In genomic region chr19:42422576-42423461, GRCh38 we compare ENCODE assay signal across 1 cellular context.
A peak's percentile ranks its signal among the peaks of the same experiment; 100 is the strongest.
TF ChIP-seq lines count a peak whose summit lies in the region.

No MANE protein-coding gene starts in this region.

TF ChIP-seq in H1, 55 proteins besides CTCF, POLR2A, EP300 and RAD21 (continued from another document):
- TF ChIP-seq CHD7 (IDR thresholded peaks at IDR 0.05; ENCODE audit: insufficient replicate concordance, low read length) (no peak), SIN3A (conservative IDR thresholded peaks at IDR 0.05 in 1 of 2, IDR thresholded peaks at IDR 0.05 in 1 of 2; ENCODE audit: low read depth in 1 of 2, low read length in 2 of 2) (0 out of 4 replicates have a peak, but pooled peaks of 1 of the 2 experiments have one; percentile 7), JUND (IDR thresholded peaks at IDR 0.05; ENCODE audit: low read length) (peak; percentile 93), EZH2 (IDR thresholded peaks at IDR 0.05; ENCODE audit: low read depth, low read length, severe bottlenecking) (no peak), SP1 (IDR thresholded peaks at IDR 0.05; ENCODE audit: low read depth, low read length) (no peak), NRF1 (IDR thresholded peaks at IDR 0.05; ENCODE audit: low read depth, low read length) (no peak), ASH2L (IDR thresholded peaks at IDR 0.05; ENCODE audit: low read length) (no peak), PHF8 (conservative IDR thresholded peaks at IDR 0.05; ENCODE audit: low read depth, low read length) (no peak), SIX5 (IDR thresholded peaks at IDR 0.05; ENCODE audit: low read depth, low read length) (peak; percentile 53), MAX (IDR thresholded peaks at IDR 0.05) (no peak), HDAC6 (IDR thresholded peaks at IDR 0.05; ENCODE audit: low read depth, low read length) (no peak), RNF2 (IDR thresholded peaks at IDR 0.05; ENCODE audit: borderline replicate concordance, low read depth, low read length, missing control alignments, poor library complexity, severe bottlenecking) (no peak), POLR2AphosphoS5 (IDR thresholded peaks at IDR 0.05; ENCODE audit: low read depth, low read length) (no peak), POU5F1 (IDR thresholded peaks at IDR 0.05; ENCODE audit: low read depth, low read length) (no peak), TBP (IDR thresholded peaks at IDR 0.05; ENCODE audit: low read depth, low read length) (no peak), TAF1 (IDR thresholded peaks at IDR 0.05; ENCODE audit: low read depth, low read length) (no peak), TEAD4 (IDR thresholded peaks at IDR 0.05; ENCODE audit: low read depth, low read length) (no peak), EGR1 (IDR thresholded peaks at IDR 0.05; ENCODE audit: borderline replicate concordance, low read depth, low read length) (no peak), GABPA (IDR thresholded peaks at IDR 0.05; ENCODE audit: borderline replicate concordance, insufficient read depth, low read length) (no peak), SUZ12 (IDR thresholded peaks at IDR 0.05; ENCODE audit: low read length) (no peak), FOSL1 (IDR thresholded peaks at IDR 0.05; ENCODE audit: insufficient read depth, low read depth, low read length) (no peak), YY1 (IDR thresholded peaks at IDR 0.05; ENCODE audit: low read depth, low read length) (no peak), HDAC2 (IDR thresholded peaks at IDR 0.05; ENCODE audit: borderline replicate concordance in 1 of 2, low read depth in 2 of 2, low read length in 2 of 2) (no peak), CHD1 (IDR thresholded peaks at IDR 0.05; ENCODE audit: low read depth, low read length) (peak; percentile 91), RFX5 (IDR thresholded peaks at IDR 0.05; ENCODE audit: borderline replicate concordance, low read depth, low read length) (no peak), BRCA1 (IDR thresholded peaks at IDR 0.05; ENCODE audit: low read depth, low read length) (0 out of 2 replicates have a peak, but pooled peaks have one; percentile 40), KDM5A (IDR thresholded peaks at IDR 0.05; ENCODE audit: low read length) (no peak), CHD2 (IDR thresholded peaks at IDR 0.05; ENCODE audit: low read length) (no peak), KDM4A (IDR thresholded peaks at IDR 0.05; ENCODE audit: low read depth, low read length, severe bottlenecking) (peak; percentile 90), SRF (IDR thresholded peaks at IDR 0.05; ENCODE audit: low read depth, low read length) (no peak)
